In genomic region chr21:41426656-41427311, GRCh38 we compare ENCODE assay signal across 8 cellular contexts. TPM values are rescaled to one million over a fixed set of nuclear protein-coding genes. Genes with fewer than 3 reads are reported as not detected.
A peak's percentile ranks its signal among the peaks of the same experiment; 100 is the strongest.
DNase-seq lines count a peak whose midpoint lies in the region; ATAC-seq and TF ChIP-seq lines count a peak whose summit lies in the region.

No MANE protein-coding gene starts in this region.

- H3K27me3 Mint-ChIP-seq in activated CD8-positive, alpha-beta memory T cell treated with anti-CD3 and anti-CD28 coated beads, Interleukin-2, amount 10 ng/mL, durations not matched to agents 7 days and 5 days, result no peaks in the 10 kb centered on the region

- 52% methylated on average over 43 of the region's 43 CpGs for WGBS in hepatocyte (ENCODE audit: low lambda C conversion rate, missing lambda C conversion rate)

- ATAC-seq in GM19351 (IDR thresholded peaks at IDR 0.05; ENCODE audit: unreplicated experiment) (peak; percentile 5), HG03025 (IDR thresholded peaks at IDR 0.05; ENCODE audit: low FRiP score, unreplicated experiment) (no peak)
- ATAC-seq in activated CD8-positive, alpha-beta memory T cell treated with anti-CD3 and anti-CD28 coated beads, Interleukin-2, amount 10 ng/mL, durations not matched to agents 7 days and 5 days, result peak; percentile 5

- DNase-seq in activated CD8-positive, alpha-beta memory T cell treated with anti-CD3 and anti-CD28 coated beads, Interleukin-2, amount 10 ng/mL, durations not matched to agents 7 days and 5 days, result peak; percentile 53
- DNase-seq in hepatocyte (ENCODE audit: low spot score), result no peak
- no peak for DNase-seq in NCI-H524 (lab: John Stamatoyannopoulos, UW)
- no peak for DNase-seq in NCI-H2196 (lab: John Stamatoyannopoulos, UW; ENCODE audit: unreplicated experiment)
- DNase-seq in NCI-H2171 (lab: John Stamatoyannopoulos, UW), result no peak

- H3K27ac ChIP-seq in hepatocyte, result no peak overlapping the region
- H3K27ac ChIP-seq in skeletal muscle tissue (ENCODE audit: low read depth, low read length), result no peak overlapping the region

- no peaks in the 10 kb centered on the region for H4K20me1 ChIP-seq in hepatocyte (ENCODE audit: insufficient read depth, poor library complexity, severe bottlenecking)

- no peaks in the 10 kb centered on the region for H3K27me3 ChIP-seq in hepatocyte
- H3K27me3 ChIP-seq in skeletal muscle tissue (ENCODE audit: control insufficient read depth in 3 of 3, insufficient read depth in 3 of 3, low read length in 3 of 3), result peaks cover 5 to 18% (median 12%) of the 10 kb centered on the region in 3 donors

- H3K4me3 ChIP-seq in hepatocyte (peak overlapping the region; percentile 6), skeletal muscle tissue (ENCODE audit: low read length in 3 of 3) (peak overlapping the region; percentile 61 to 73 (median 72))

- H3K4me1 ChIP-seq in hepatocyte (ENCODE audit: insufficient read depth) (peaks cover 5% of the 10 kb centered on the region), skeletal muscle tissue (ENCODE audit: control insufficient read depth in 3 of 3, insufficient read depth in 3 of 3, low read length in 3 of 3) (peaks cover 5 to 10% (median 10%) of the 10 kb centered on the region in 3 donors)

- no peaks in the 10 kb centered on the region for H3K79me2 ChIP-seq in hepatocyte

- H3K27ac Mint-ChIP-seq in activated CD8-positive, alpha-beta memory T cell treated with anti-CD3 and anti-CD28 coated beads, Interleukin-2, amount 10 ng/mL, durations not matched to agents 7 days and 5 days, result peak overlapping the region; percentile 100

- no peaks in the 10 kb centered on the region for H3K9me3 ChIP-seq in hepatocyte (ENCODE audit: low read depth)
- no peaks in the 10 kb centered on the region for H3K9me3 ChIP-seq in skeletal muscle tissue (ENCODE audit: control insufficient read depth in 3 of 3, low read length in 3 of 3)

- H3K36me3 ChIP-seq in hepatocyte (replicated peaks; ENCODE audit: insufficient read depth, low read depth) (no peaks in the 10 kb centered on the region), skeletal muscle tissue (ENCODE audit: control insufficient read depth in 3 of 3, insufficient read depth in 3 of 3, low read length in 3 of 3) (peaks cover 0 to 3% (median 0%) of the 10 kb centered on the region in 3 donors)

- peak overlapping the region; percentile 94 for H3K4me2 ChIP-seq in hepatocyte

- H3K9me2 ChIP-seq in hepatocyte (replicated peaks; ENCODE audit: insufficient read depth), result no peaks in the 10 kb centered on the region

- TF ChIP-seq CTCF in hepatocyte (IDR thresholded peaks at IDR 0.05; ENCODE audit: poor library complexity), result no peak

- no peaks in the 10 kb centered on the region for H3K9me3 Mint-ChIP-seq in activated CD8-positive, alpha-beta memory T cell treated with anti-CD3 and anti-CD28 coated beads, Interleukin-2, amount 10 ng/mL, durations not matched to agents 7 days and 5 days (ENCODE audit: low read depth)

- H3K4me1 Mint-ChIP-seq in activated CD8-positive, alpha-beta memory T cell treated with anti-CD3 and anti-CD28 coated beads, Interleukin-2, amount 10 ng/mL, durations not matched to agents 7 days and 5 days, result peaks cover 78% of the 10 kb centered on the region

- H3K36me3 Mint-ChIP-seq in activated CD8-positive, alpha-beta memory T cell treated with anti-CD3 and anti-CD28 coated beads, Interleukin-2, amount 10 ng/mL, durations not matched to agents 7 days and 5 days, result peaks cover 74% of the 10 kb centered on the region

- peak overlapping the region in 2 of 3 donors; percentile 73 to 81 for H3K9ac ChIP-seq in skeletal muscle tissue (ENCODE audit: low read depth in 1 of 3, low read length in 3 of 3)

- peak overlapping the region; percentile 67 for H2AFZ ChIP-seq in hepatocyte

- H3K4me3 Mint-ChIP-seq in activated CD8-positive, alpha-beta memory T cell treated with anti-CD3 and anti-CD28 coated beads, Interleukin-2, amount 10 ng/mL, durations not matched to agents 7 days and 5 days, result peak overlapping the region; percentile 87

- CTCF ChIA-PET in activated CD8-positive, alpha-beta memory T cell treated with anti-CD3 and anti-CD28 coated beads, Interleukin-2, amount 10 ng/mL, durations not matched to agents 7 days and 5 days (lab: Charles Lee), result interaction anchor here (1.5 kb wide), 1 partner anchor 64 kb away, joined by 5 read pairs; no protein-coding TSS in a partner anchor

RNA-seq across cellular contexts. Expression of gene MX1, which starts 0.7 kb away (rescaled TPM):
- 100 to 1,000 TPM; 544 to 967 TPM for total RNA-seq in activated CD8-positive, alpha-beta memory T cell treated with anti-CD3 and anti-CD28 coated beads, Interleukin-2, amount 10 ng/mL, durations not matched to agents 7 days and 5 days
- 25.6 and 26.6 TPM in 2 replicates for total RNA-seq in hepatocyte
- 14.2 and 17.2 TPM in 2 replicates for polyA plus RNA-seq in hepatocyte
- total RNA-seq in skeletal muscle tissue, result 11.0 TPM

Comparison
In these comparisons a context has a peak if more than half of its experiments do, and no peak if none do; other contexts are left out.
1. RNA of gene MX1, which starts 0.7 kb away (total RNA-seq): 544 to 967 TPM in activated CD8-positive, alpha-beta memory T cell treated with anti-CD3 and anti-CD28 coated beads, Interleukin-2, amount 10 ng/mL, durations not matched to agents 7 days and 5 days; 25.6 to 26.6 TPM in hepatocyte and 11.0 TPM in skeletal muscle tissue (single experiment); every median in the first group is over 10 times any median in the second.